In the genomic region with DNA sequence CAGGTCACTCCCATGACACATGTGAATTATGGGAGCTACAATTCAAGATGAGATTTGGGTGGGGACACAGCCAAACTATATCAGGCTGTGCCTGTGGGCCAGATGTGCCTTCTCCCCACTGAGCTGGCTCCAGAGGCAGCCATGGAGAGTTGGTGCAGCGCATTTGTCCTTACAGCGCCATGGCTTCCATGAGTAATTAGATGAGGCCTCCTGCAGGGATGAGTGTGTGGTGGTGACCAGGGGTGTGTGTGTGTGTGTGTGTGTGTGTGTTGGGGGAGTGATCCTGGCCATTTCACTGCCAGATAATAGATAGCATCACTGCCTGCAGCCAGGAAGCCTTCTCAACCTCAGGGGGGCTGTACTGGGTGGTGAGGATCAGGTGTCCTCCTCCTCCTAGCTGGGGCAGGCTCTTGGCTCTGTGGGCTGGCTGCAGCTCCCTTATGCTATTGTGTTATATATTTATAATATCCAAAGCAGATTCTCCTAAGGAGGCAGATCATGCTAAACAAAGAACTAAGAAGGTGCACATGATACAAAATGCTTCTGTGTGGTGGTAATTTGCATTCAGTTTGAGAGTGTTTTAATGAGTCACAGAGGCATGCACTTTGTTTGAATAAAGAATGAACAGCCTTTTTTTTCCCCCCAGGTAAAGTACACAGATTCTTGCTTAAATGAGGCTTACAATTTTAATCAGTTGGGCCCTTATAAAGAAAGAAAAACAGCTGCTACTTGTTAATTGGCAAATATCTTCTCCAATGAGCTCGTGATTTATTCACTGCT, we compare ENCODE assay signal across 16 cellular contexts.
"Had no signal": no experiment of that assay in that cellular context is flagged by ENCODE, and none has a peak within 500 bp of the region (broad histone marks: within the 10 kb centered on the region; RNA-seq: fewer than 3 reads in every experiment).

No MANE protein-coding gene starts in this region.

- H3K27me3 Mint-ChIP-seq: stimulated activated naive CD8-positive, alpha-beta T cell treated with anti-CD3 and anti-CD28 coated beads, Interleukin-15, Interleukin-2, amounts not matched to agents 100 ng/mL and 50 ng/mL, for 24 hours had no signal

- ATAC-seq: activated CD8-positive, alpha-beta T cell treated with anti-CD3 and anti-CD28 coated beads, Interleukin-2, amount 10 ng/mL, durations not matched to agents 7 days and 5 days; lower lobe of right lung; naive thymus-derived CD4-positive, alpha-beta T cell; psoas muscle had no signal

- DNase-seq: activated CD8-positive, alpha-beta T cell treated with anti-CD3 and anti-CD28 coated beads, Interleukin-2, amount 10 ng/mL, durations not matched to agents 7 days and 5 days; activated naive CD4-positive, alpha-beta T cell treated with anti-CD3 and anti-CD28 coated beads for 36 hours; cortex of kidney; effector memory CD4-positive, alpha-beta T cell; hippocampal formation; lower lobe of right lung; midbrain; naive thymus-derived CD4-positive, alpha-beta T cell; occipital lobe; psoas muscle; sigmoid colon; stimulated activated CD8-positive, alpha-beta memory T cell treated with anti-CD3 and anti-CD28 coated beads, Interleukin-4, amount 100 ng/mL, for 48 hours; T-helper 1 cell had no signal

- H3K36me3 Mint-ChIP-seq: naive thymus-derived CD4-positive, alpha-beta T cell had no signal

- H3K9me3 Mint-ChIP-seq: activated T-helper 1 cell treated with anti-CD3 and anti-CD28 coated beads, Interleukin-12 subunit alpha, Interleukin-12 subunit beta, Interleukin-2, Interleukin-4 antibody, amounts not matched to agents 30 ng/mL and 10 ng/mL and 1 ng/mL, durations not matched to agents 14 hours and 24 hours and 36 hours; central memory CD8-positive, alpha-beta T cell; stimulated activated naive CD8-positive, alpha-beta T cell treated with anti-CD3 and anti-CD28 coated beads, Interleukin-15, Interleukin-2, amounts not matched to agents 100 ng/mL and 50 ng/mL, for 24 hours had no signal

- H3K4me3 Mint-ChIP-seq: activated CD8-positive, alpha-beta T cell treated with anti-CD3 and anti-CD28 coated beads, Interleukin-2, amount 10 ng/mL, durations not matched to agents 7 days and 5 days; activated naive CD4-positive, alpha-beta T cell treated with anti-CD3 and anti-CD28 coated beads for 36 hours; activated T-helper 1 cell treated with anti-CD3 and anti-CD28 coated beads, Interleukin-12 subunit alpha, Interleukin-12 subunit beta, Interleukin-2, Interleukin-4 antibody, amounts not matched to agents 30 ng/mL and 10 ng/mL and 1 ng/mL, durations not matched to agents 14 hours and 24 hours and 36 hours; central memory CD8-positive, alpha-beta T cell; naive thymus-derived CD4-positive, alpha-beta T cell; stimulated activated naive CD8-positive, alpha-beta T cell treated with anti-CD3 and anti-CD28 coated beads, Interleukin-15, Interleukin-2, amounts not matched to agents 100 ng/mL and 50 ng/mL, for 24 hours had no signal

- H3K27ac Mint-ChIP-seq: activated CD8-positive, alpha-beta T cell treated with anti-CD3 and anti-CD28 coated beads, Interleukin-2, amount 10 ng/mL, durations not matched to agents 7 days and 5 days; activated naive CD4-positive, alpha-beta T cell treated with anti-CD3 and anti-CD28 coated beads for 36 hours; activated T-helper 1 cell treated with anti-CD3 and anti-CD28 coated beads, Interleukin-12 subunit alpha, Interleukin-12 subunit beta, Interleukin-2, Interleukin-4 antibody, amounts not matched to agents 30 ng/mL and 10 ng/mL and 1 ng/mL, durations not matched to agents 14 hours and 24 hours and 36 hours; naive thymus-derived CD4-positive, alpha-beta T cell; stimulated activated naive CD8-positive, alpha-beta T cell treated with anti-CD3 and anti-CD28 coated beads, Interleukin-15, Interleukin-2, amounts not matched to agents 100 ng/mL and 50 ng/mL, for 24 hours had no signal

- H3K4me1 Mint-ChIP-seq: central memory CD8-positive, alpha-beta T cell; naive thymus-derived CD4-positive, alpha-beta T cell had no signal
